In the genomic region with DNA sequence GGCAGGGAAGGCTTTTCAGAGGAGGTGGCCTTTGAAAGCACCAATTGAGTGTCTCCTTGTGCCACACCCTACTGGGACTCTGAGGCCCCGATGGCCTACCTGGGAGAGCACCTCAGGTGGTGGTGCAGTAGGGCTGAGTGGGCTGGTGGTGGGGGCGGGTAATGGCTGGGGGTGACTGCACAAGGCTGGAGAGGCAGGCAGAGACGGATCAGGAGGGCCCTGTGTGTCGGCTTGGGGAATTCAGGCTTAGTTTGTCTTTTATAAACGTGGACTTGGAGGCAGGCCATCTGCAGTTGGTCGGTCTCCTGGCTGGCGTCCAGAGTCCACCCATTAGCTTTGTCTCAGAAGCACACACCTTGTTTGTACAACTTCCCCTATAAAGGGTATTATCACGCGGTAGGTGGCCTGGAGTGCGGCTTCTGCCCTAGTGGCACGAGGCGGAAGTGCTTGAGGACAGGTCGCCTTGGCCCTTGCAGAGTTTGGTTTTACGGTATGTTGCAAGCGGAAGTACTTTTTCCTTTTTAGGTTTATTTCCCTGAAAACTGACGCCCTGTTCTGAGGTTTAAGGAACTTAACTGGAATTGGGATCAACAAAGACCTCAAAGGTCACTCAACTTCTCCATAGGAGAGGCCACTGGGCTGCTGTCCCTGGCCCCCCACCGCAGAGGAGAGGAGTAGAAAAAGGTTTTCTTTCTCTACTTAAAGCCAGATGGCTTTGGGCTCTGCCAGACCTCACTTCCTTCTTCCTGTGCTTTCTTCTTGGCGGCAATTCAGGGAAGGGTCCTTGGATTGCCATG, we compare ENCODE assay signal across 1 cellular context.
TF ChIP-seq lines count a peak whose summit lies in the region.

No MANE protein-coding gene starts in this region.

TF ChIP-seq in Ishikawa, 13 proteins besides CTCF, POLR2A, EP300 and RAD21:
- no peak for TF ChIP-seq REST (IDR thresholded peaks at IDR 0.05; ENCODE audit: low read depth)
- TF ChIP-seq ZBTB7A (IDR thresholded peaks at IDR 0.05; ENCODE audit: low read depth) = no peak; the same call in 1 of the 2 replicates
- peak; percentile 75 for TF ChIP-seq CEBPB (IDR thresholded peaks at IDR 0.05)
- TF ChIP-seq FOXM1 (IDR thresholded peaks at IDR 0.05; ENCODE audit: borderline replicate concordance, low read depth) = peak; percentile 45; the same call in 1 of the 2 replicates
- TF ChIP-seq EGR1 (IDR thresholded peaks at IDR 0.05) = no peak
- TF ChIP-seq TCF12 (IDR thresholded peaks at IDR 0.05; ENCODE audit: low read depth) = peak; percentile 77
- TF ChIP-seq, protein P1, sequence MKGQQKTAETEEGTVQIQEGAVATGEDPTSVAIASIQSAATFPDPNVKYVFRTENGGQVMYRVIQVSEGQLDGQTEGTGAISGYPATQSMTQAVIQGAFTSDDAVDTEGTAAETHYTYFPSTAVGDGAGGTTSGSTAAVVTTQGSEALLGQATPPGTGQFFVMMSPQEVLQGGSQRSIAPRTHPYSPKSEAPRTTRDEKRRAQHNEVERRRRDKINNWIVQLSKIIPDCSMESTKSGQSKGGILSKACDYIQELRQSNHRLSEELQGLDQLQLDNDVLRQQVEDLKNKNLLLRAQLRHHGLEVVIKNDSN (IDR thresholded peaks at IDR 0.05) = 0 out of 2 replicates have a peak, but pooled peaks have one; percentile 40
- peak; percentile 35; the same call in 1 of the 2 replicates for TF ChIP-seq YY1 (IDR thresholded peaks at IDR 0.05; ENCODE audit: low read depth)
- TF ChIP-seq NFIC (IDR thresholded peaks at IDR 0.05) = peak; percentile 96
- peak; percentile 66 for TF ChIP-seq TEAD4 (IDR thresholded peaks at IDR 0.05)
- TF ChIP-seq, protein P2, sequence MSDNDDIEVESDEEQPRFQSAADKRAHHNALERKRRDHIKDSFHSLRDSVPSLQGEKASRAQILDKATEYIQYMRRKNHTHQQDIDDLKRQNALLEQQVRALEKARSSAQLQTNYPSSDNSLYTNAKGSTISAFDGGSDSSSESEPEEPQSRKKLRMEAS (IDR thresholded peaks at IDR 0.05) = peak; percentile 98
